In the genomic region with DNA sequence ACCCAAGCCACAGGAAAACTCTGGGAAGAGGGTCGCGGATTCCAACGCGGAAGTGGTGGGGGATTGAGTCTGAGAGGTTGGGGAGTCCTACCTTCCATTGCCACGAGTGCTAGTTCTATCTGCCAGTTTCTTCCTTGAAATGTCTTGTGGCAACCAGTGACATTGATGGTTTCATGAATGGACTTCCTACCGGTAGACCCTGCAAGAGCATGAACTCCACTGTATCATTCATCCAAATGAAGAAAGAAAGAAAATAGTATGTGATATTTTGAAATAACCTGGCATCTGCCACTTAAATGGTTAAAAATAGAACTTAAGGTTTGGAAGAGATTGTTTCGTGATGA, we compare ENCODE assay signal across 9 cellular contexts. TPM values are rescaled to one million over a fixed set of nuclear protein-coding genes. Genes with fewer than 3 reads are reported as not detected.
DNase-seq lines count a peak whose midpoint lies in the region; ATAC-seq and TF ChIP-seq lines count a peak whose summit lies in the region.
"Had no signal": no experiment of that assay in that cellular context is flagged by ENCODE, and none has a peak within 500 bp of the region (broad histone marks: within the 10 kb centered on the region; RNA-seq: fewer than 3 reads in every experiment).

No MANE protein-coding gene starts in this region.

- DNase-seq in Ammon's horn (ENCODE audit: low spot score): peak; percentile 4
- DNase-seq in skeletal muscle cell (ENCODE audit: low read depth): no peak
- no peak for DNase-seq in glutamatergic neuron
- DNase-seq in NCI-H1436 (lab: John Stamatoyannopoulos, UW): no peak

- H3K4me1 ChIP-seq in gastroesophageal sphincter: peaks cover 0 to 26% (median 0%) of the 10 kb centered on the region in 3 donors

- no peak overlapping the region for H3K27ac Mint-ChIP-seq in glutamatergic neuron (ENCODE audit: unreplicated experiment)

- H3K36me3 ChIP-seq in gastroesophageal sphincter: no peaks in the 10 kb centered on the region

- ATAC-seq in GM19043 (IDR thresholded peaks at IDR 0.05; ENCODE audit: low read depth, unreplicated experiment) (peak; percentile 12), HG03159 (IDR thresholded peaks at IDR 0.05; ENCODE audit: unreplicated experiment) (peak; percentile 29), SK-N-SH treated with all-trans-retinoic acid at 6 μM for 48 hours (peak; percentile 5), gastroesophageal sphincter (no peak)

- WGBS in gastroesophageal sphincter (ENCODE audit: low coverage in 1 of 2), 2 donors: 0 to 2% methylated on average over 5 to 7 of the region's 7 CpGs

- H3K27me3 ChIP-seq in gastroesophageal sphincter: no peaks in the 10 kb centered on the region

- H3K27ac ChIP-seq in gastroesophageal sphincter: peak overlapping the region in 3 of 4 donors; percentile 79 to 87 (median 81)

- H3K9me3 Mint-ChIP-seq in glutamatergic neuron (ENCODE audit: unreplicated experiment): peaks cover 3% of the 10 kb centered on the region
- H3K9me3 Mint-ChIP-seq: IgD-negative memory B cell had no signal

- H3K4me3 ChIP-seq in gastroesophageal sphincter (peak overlapping the region; percentile 80 to 82), skeletal muscle cell (ENCODE audit: low read depth, low read length) (peak overlapping the region; percentile 95)

- TF ChIP-seq CTCF in gastroesophageal sphincter (IDR thresholded peaks at IDR 0.05): no peak
- no peak for TF ChIP-seq CTCF in glutamatergic neuron (IDR thresholded peaks at IDR 0.05; ENCODE audit: partially characterized antibody, unreplicated experiment)

- H3K4me3 Mint-ChIP-seq in glutamatergic neuron (ENCODE audit: unreplicated experiment): no peak overlapping the region

- no peak for TF ChIP-seq POLR2A in gastroesophageal sphincter (IDR thresholded peaks at IDR 0.05)

- H3K27me3 Mint-ChIP-seq in glutamatergic neuron (ENCODE audit: unreplicated experiment): peaks cover 9% of the 10 kb centered on the region

- peaks cover 4% of the 10 kb centered on the region for H3K36me3 Mint-ChIP-seq in glutamatergic neuron (ENCODE audit: unreplicated experiment)
- H3K36me3 Mint-ChIP-seq: IgD-negative memory B cell had no signal

- TF ChIP-seq EP300 in gastroesophageal sphincter (IDR thresholded peaks at IDR 0.05): no peak

- H3K4me1 Mint-ChIP-seq in glutamatergic neuron (ENCODE audit: low read depth, unreplicated experiment): peaks cover 2% of the 10 kb centered on the region

- H3K9me3 ChIP-seq in gastroesophageal sphincter: no peaks in the 10 kb centered on the region

TF ChIP-seq in SK-N-SH treated with all-trans-retinoic acid at 6 μM for 48 hours, 23 proteins besides CTCF, POLR2A, EP300 and RAD21:
- TF ChIP-seq ZC3H10 (CRISPR knock-in tag; IDR thresholded peaks at IDR 0.05) (no peak), SNAI2 (CRISPR knock-in tag; IDR thresholded peaks at IDR 0.05) (no peak), ISL1 (CRISPR knock-in tag; IDR thresholded peaks at IDR 0.05) (no peak), ZNF8 (CRISPR knock-in tag; IDR thresholded peaks at IDR 0.05) (no peak), PPARA (CRISPR knock-in tag; IDR thresholded peaks at IDR 0.05; ENCODE audit: borderline replicate concordance) (no peak), ZFP3 (CRISPR knock-in tag; IDR thresholded peaks at IDR 0.05) (no peak), RARB (CRISPR knock-in tag; IDR thresholded peaks at IDR 0.05) (no peak), ZNF70 (CRISPR knock-in tag; IDR thresholded peaks at IDR 0.05) (no peak), GLIS3 (CRISPR knock-in tag; IDR thresholded peaks at IDR 0.05) (no peak), ZNF565 (CRISPR knock-in tag; conservative IDR thresholded peaks at IDR 0.05; ENCODE audit: low read depth) (no peak), CSDC2 (CRISPR knock-in tag; IDR thresholded peaks at IDR 0.05) (no peak)
- TF ChIP-seq, protein P1, sequence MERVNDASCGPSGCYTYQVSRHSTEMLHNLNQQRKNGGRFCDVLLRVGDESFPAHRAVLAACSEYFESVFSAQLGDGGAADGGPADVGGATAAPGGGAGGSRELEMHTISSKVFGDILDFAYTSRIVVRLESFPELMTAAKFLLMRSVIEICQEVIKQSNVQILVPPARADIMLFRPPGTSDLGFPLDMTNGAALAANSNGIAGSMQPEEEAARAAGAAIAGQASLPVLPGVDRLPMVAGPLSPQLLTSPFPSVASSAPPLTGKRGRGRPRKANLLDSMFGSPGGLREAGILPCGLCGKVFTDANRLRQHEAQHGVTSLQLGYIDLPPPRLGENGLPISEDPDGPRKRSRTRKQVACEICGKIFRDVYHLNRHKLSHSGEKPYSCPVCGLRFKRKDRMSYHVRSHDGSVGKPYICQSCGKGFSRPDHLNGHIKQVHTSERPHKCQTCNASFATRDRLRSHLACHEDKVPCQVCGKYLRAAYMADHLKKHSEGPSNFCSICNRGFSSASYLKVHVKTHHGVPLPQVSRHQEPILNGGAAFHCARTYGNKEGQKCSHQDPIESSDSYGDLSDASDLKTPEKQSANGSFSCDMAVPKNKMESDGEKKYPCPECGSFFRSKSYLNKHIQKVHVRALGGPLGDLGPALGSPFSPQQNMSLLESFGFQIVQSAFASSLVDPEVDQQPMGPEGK (CRISPR knock-in tag; IDR thresholded peaks at IDR 0.05; ENCODE audit: borderline replicate concordance): no peak
- TF ChIP-seq, protein P2, sequence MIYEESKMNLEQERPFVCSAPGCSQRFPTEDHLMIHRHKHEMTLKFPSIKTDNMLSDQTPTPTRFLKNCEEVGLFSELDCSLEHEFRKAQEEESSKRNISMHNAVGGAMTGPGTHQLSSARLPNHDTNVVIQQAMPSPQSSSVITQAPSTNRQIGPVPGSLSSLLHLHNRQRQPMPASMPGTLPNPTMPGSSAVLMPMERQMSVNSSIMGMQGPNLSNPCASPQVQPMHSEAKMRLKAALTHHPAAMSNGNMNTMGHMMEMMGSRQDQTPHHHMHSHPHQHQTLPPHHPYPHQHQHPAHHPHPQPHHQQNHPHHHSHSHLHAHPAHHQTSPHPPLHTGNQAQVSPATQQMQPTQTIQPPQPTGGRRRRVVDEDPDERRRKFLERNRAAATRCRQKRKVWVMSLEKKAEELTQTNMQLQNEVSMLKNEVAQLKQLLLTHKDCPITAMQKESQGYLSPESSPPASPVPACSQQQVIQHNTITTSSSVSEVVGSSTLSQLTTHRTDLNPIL (CRISPR knock-in tag; IDR thresholded peaks at IDR 0.05; ENCODE audit: low read depth): no peak
- TF ChIP-seq, protein P3, sequence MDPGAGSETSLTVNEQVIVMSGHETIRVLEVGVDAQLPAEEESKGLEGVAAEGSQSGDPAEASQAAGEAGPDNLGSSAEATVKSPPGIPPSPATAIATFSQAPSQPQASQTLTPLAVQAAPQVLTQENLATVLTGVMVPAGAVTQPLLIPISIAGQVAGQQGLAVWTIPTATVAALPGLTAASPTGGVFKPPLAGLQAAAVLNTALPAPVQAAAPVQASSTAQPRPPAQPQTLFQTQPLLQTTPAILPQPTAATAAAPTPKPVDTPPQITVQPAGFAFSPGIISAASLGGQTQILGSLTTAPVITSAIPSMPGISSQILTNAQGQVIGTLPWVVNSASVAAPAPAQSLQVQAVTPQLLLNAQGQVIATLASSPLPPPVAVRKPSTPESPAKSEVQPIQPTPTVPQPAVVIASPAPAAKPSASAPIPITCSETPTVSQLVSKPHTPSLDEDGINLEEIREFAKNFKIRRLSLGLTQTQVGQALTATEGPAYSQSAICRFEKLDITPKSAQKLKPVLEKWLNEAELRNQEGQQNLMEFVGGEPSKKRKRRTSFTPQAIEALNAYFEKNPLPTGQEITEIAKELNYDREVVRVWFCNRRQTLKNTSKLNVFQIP (CRISPR knock-in tag; IDR thresholded peaks at IDR 0.05; ENCODE audit: borderline replicate concordance, low read depth): no peak

RNA-seq across cellular contexts. Expression of a gene that starts 1.1 kb away (rescaled TPM):
- 10 to 100 TPM in 1 of 4 donors, 1 to 10 TPM in 3; 5.6 to 12.8 (median 6.8) TPM for total RNA-seq in gastroesophageal sphincter
- 13.5 TPM for total RNA-seq in glutamatergic neuron (ENCODE audit: unreplicated experiment)
